11 cellular contexts compared by ENCODE assay signal in genomic region chr3:150469931-150470740, GRCh38.
A peak's percentile ranks its signal among the peaks of the same experiment; 100 is the strongest.
DNase-seq lines count a peak whose midpoint lies in the region; ATAC-seq and TF ChIP-seq lines count a peak whose summit lies in the region.
"Had no signal": no experiment of that assay in that cellular context is flagged by ENCODE, and none has a peak within 500 bp of the region (broad histone marks: within the 10 kb centered on the region; RNA-seq: fewer than 3 reads in every experiment).

No MANE protein-coding gene starts in this region.

- peak overlapping the region in 4 of 5 experiments; percentile 14 to 89 (median 72) for H3K27ac Mint-ChIP-seq in brain
- no peak overlapping the region for H3K27ac Mint-ChIP-seq in activated naive CD8-positive, alpha-beta T cell treated with anti-CD3 and anti-CD28 coated beads for 36 hours

- peaks cover 5% of the 10 kb centered on the region for H3K4me1 Mint-ChIP-seq in brain
- peaks cover 3% of the 10 kb centered on the region for H3K4me1 Mint-ChIP-seq in activated naive CD8-positive, alpha-beta T cell treated with anti-CD3 and anti-CD28 coated beads for 36 hours

- no peak overlapping the region for H3K4me3 Mint-ChIP-seq in brain
- H3K4me3 Mint-ChIP-seq in activated naive CD8-positive, alpha-beta T cell treated with anti-CD3 and anti-CD28 coated beads for 36 hours: no peak overlapping the region

- peak; percentile 28 to 56 for ATAC-seq in lower lobe of right lung
- no peak for ATAC-seq in HG03457 (IDR thresholded peaks at IDR 0.05; ENCODE audit: unreplicated experiment)

- peaks cover 0 to 3% (median 2%) of the 10 kb centered on the region in 5 experiments for H3K9me3 Mint-ChIP-seq in brain
- H3K9me3 Mint-ChIP-seq in activated naive CD8-positive, alpha-beta T cell treated with anti-CD3 and anti-CD28 coated beads for 36 hours: no peaks in the 10 kb centered on the region

- no peaks in the 10 kb centered on the region for H3K27me3 ChIP-seq in lower lobe of right lung (ENCODE audit: low read depth)
- no peaks in the 10 kb centered on the region for H3K27me3 ChIP-seq in vagina
- no peaks in the 10 kb centered on the region for H3K27me3 ChIP-seq in tibial artery
- H3K27me3 ChIP-seq: body of pancreas had no signal

- intact Hi-C loops in lower lobe of right lung (cut with DNase I): no loop called here
- intact Hi-C loops in vagina (cut with DNase I): no loop called here
- intact Hi-C loops in tibial artery (cut with DNase I; ENCODE audit: low total_unique reads): no loop called here

- DNase-seq in SIG-M5 treated with dmso at 0.1 percent for 504 hours (lab: John Stamatoyannopoulos, UW; ENCODE audit: unreplicated experiment) (peak; percentile 41), SIG-M5 (lab: John Stamatoyannopoulos, UW) (no peak), lower lobe of right lung (no peak), vagina (ENCODE audit: extremely low spot score in 2 of 2) (no peak), tibial artery (no peak)
- DNase-seq in activated naive CD8-positive, alpha-beta T cell treated with anti-CD3 and anti-CD28 coated beads for 36 hours: no peak
- DNase-seq: T-helper 9 cell had no signal

- no peak overlapping the region for H3K4me3 ChIP-seq in lower lobe of right lung
- H3K4me3 ChIP-seq in vagina: no peak overlapping the region
- no peak overlapping the region for H3K4me3 ChIP-seq in tibial artery
- H3K4me3 ChIP-seq: body of pancreas, lung had no signal

- no peaks in the 10 kb centered on the region for H3K4me1 ChIP-seq in lower lobe of right lung
- peaks cover 6% of the 10 kb centered on the region for H3K4me1 ChIP-seq in vagina
- H3K4me1 ChIP-seq in tibial artery: peaks cover 0 to 7% (median 0%) of the 10 kb centered on the region in 4 donors

- H3K27ac ChIP-seq in lower lobe of right lung (no peak overlapping the region), vagina (peak overlapping the region; percentile 74), tibial artery (no peak overlapping the region)

- H3K27me3 Mint-ChIP-seq in brain: no peaks in the 10 kb centered on the region
- no peaks in the 10 kb centered on the region for H3K27me3 Mint-ChIP-seq in activated naive CD8-positive, alpha-beta T cell treated with anti-CD3 and anti-CD28 coated beads for 36 hours

- peaks cover 4% of the 10 kb centered on the region for H3K36me3 ChIP-seq in lower lobe of right lung
- H3K36me3 ChIP-seq in vagina: no peaks in the 10 kb centered on the region
- H3K36me3 ChIP-seq in tibial artery: no peaks in the 10 kb centered on the region

- TF ChIP-seq CTCF in brain (conservative IDR thresholded peaks at IDR 0.05) (no peak), lower lobe of right lung (IDR thresholded peaks at IDR 0.05) (no peak), vagina (IDR thresholded peaks at IDR 0.05) (no peak), tibial artery (IDR thresholded peaks at IDR 0.05) (no peak)

- H3K9me3 ChIP-seq in lower lobe of right lung: no peaks in the 10 kb centered on the region
- H3K9me3 ChIP-seq in vagina: no peaks in the 10 kb centered on the region
- H3K9me3 ChIP-seq in tibial artery: no peaks in the 10 kb centered on the region
- H3K9me3 ChIP-seq: body of pancreas had no signal

- peaks cover 12% of the 10 kb centered on the region for H3K36me3 Mint-ChIP-seq in brain
- H3K36me3 Mint-ChIP-seq in activated naive CD8-positive, alpha-beta T cell treated with anti-CD3 and anti-CD28 coated beads for 36 hours: peaks cover 3% of the 10 kb centered on the region

- TF ChIP-seq POLR2A in vagina (IDR thresholded peaks at IDR 0.05): no peak
